In genomic region chr7:133434246-133434865, GRCh38 we compare ENCODE assay signal across 8 cellular contexts.
DNase-seq lines count a peak whose midpoint lies in the region; ATAC-seq and TF ChIP-seq lines count a peak whose summit lies in the region.

No MANE protein-coding gene starts in this region.

- TF ChIP-seq CTCF in Caco-2 (IDR thresholded peaks at IDR 0.05; ENCODE audit: insufficient read depth in 1 of 2, low read depth in 1 of 2, low read length in 1 of 2, severe bottlenecking in 1 of 2, unreplicated experiment in 1 of 2) (peak; percentile 48 to 53), upper lobe of right lung (IDR thresholded peaks at IDR 0.05) (peak; percentile 51)

- H3K36me3 ChIP-seq in Caco-2 (ENCODE audit: control insufficient read depth, insufficient read depth, low read length) (no peaks in the 10 kb centered on the region), upper lobe of right lung (no peaks in the 10 kb centered on the region)

- H3K4me1 Mint-ChIP-seq in Caco-2 (ENCODE audit: low read depth, unreplicated experiment): peaks cover 17% of the 10 kb centered on the region
- H3K4me1 Mint-ChIP-seq in activated CD8-positive, alpha-beta memory T cell treated with anti-CD3 and anti-CD28 coated beads, Interleukin-2, amount 10 ng/mL, durations not matched to agents 7 days and 5 days: no peaks in the 10 kb centered on the region
- no peaks in the 10 kb centered on the region for H3K4me1 Mint-ChIP-seq in activated CD4-positive, alpha-beta T cell treated with anti-CD3 and anti-CD28 coated beads, Interleukin-2, amount 10 ng/mL, durations not matched to agents 24 days and 14 days
- peaks cover 5% of the 10 kb centered on the region for H3K4me1 Mint-ChIP-seq in activated T-cell treated with anti-CD3 and anti-CD28 coated beads, Interleukin-2, amount 50 U/mL, for 24 hours (ENCODE audit: low read depth)

- CTCF ChIA-PET in Caco-2 (lab: Charles Lee): interaction anchor here (0.5 to 1.8 kb wide), 9 partner anchors 10 to 1113 kb away, joined by 3 to 8 read pairs (median 4); partner anchors contain the start of gene CHCHD3
- CTCF ChIA-PET in activated CD8-positive, alpha-beta memory T cell treated with anti-CD3 and anti-CD28 coated beads, Interleukin-2, amount 10 ng/mL, durations not matched to agents 7 days and 5 days (lab: Charles Lee): interaction anchor here (0.9 to 1.5 kb wide), 5 partner anchors 9 to 1116 kb away, joined by 3 to 7 read pairs (median 4); no protein-coding TSS in a partner anchor

- H3K9me3 ChIP-seq in Caco-2 (no peaks in the 10 kb centered on the region), upper lobe of right lung (no peaks in the 10 kb centered on the region)

- no peak overlapping the region for H3K27ac Mint-ChIP-seq in Caco-2 (ENCODE audit: unreplicated experiment)
- H3K27ac Mint-ChIP-seq in activated CD8-positive, alpha-beta memory T cell treated with anti-CD3 and anti-CD28 coated beads, Interleukin-2, amount 10 ng/mL, durations not matched to agents 7 days and 5 days: no peak overlapping the region
- H3K27ac Mint-ChIP-seq in activated CD4-positive, alpha-beta T cell treated with anti-CD3 and anti-CD28 coated beads, Interleukin-2, amount 10 ng/mL, durations not matched to agents 24 days and 14 days: no peak overlapping the region
- no peak overlapping the region for H3K27ac Mint-ChIP-seq in activated T-cell treated with anti-CD3 and anti-CD28 coated beads, Interleukin-2, amount 50 U/mL, for 24 hours

- no peak overlapping the region for H3K4me3 Mint-ChIP-seq in Caco-2 (ENCODE audit: unreplicated experiment)
- no peak overlapping the region for H3K4me3 Mint-ChIP-seq in activated CD8-positive, alpha-beta memory T cell treated with anti-CD3 and anti-CD28 coated beads, Interleukin-2, amount 10 ng/mL, durations not matched to agents 7 days and 5 days
- no peak overlapping the region for H3K4me3 Mint-ChIP-seq in activated CD4-positive, alpha-beta T cell treated with anti-CD3 and anti-CD28 coated beads, Interleukin-2, amount 10 ng/mL, durations not matched to agents 24 days and 14 days
- H3K4me3 Mint-ChIP-seq in activated T-cell treated with anti-CD3 and anti-CD28 coated beads, Interleukin-2, amount 50 U/mL, for 24 hours: no peak overlapping the region

- peaks cover 14% of the 10 kb centered on the region for H3K4me1 ChIP-seq in Caco-2
- peaks cover 5% of the 10 kb centered on the region for H3K4me1 ChIP-seq in upper lobe of right lung

- no peak overlapping the region for H3K4me3 ChIP-seq in Caco-2 (ENCODE audit: low read depth, low read length)
- no peak overlapping the region for H3K4me3 ChIP-seq in upper lobe of right lung

- H3K27ac ChIP-seq in upper lobe of right lung: no peak overlapping the region

- H3K27me3 Mint-ChIP-seq in Caco-2 (ENCODE audit: insufficient read depth, unreplicated experiment): no peaks in the 10 kb centered on the region
- H3K27me3 Mint-ChIP-seq in activated CD8-positive, alpha-beta memory T cell treated with anti-CD3 and anti-CD28 coated beads, Interleukin-2, amount 10 ng/mL, durations not matched to agents 7 days and 5 days: no peaks in the 10 kb centered on the region
- H3K27me3 Mint-ChIP-seq in activated CD4-positive, alpha-beta T cell treated with anti-CD3 and anti-CD28 coated beads, Interleukin-2, amount 10 ng/mL, durations not matched to agents 24 days and 14 days: no peaks in the 10 kb centered on the region
- no peaks in the 10 kb centered on the region for H3K27me3 Mint-ChIP-seq in activated T-cell treated with anti-CD3 and anti-CD28 coated beads, Interleukin-2, amount 50 U/mL, for 24 hours

- no TSS peak for BruUV-seq in Caco-2 (replicated peaks; lab: Mats Ljungman, UMichigan)

- no peaks in the 10 kb centered on the region for H3K9me3 Mint-ChIP-seq in Caco-2 (ENCODE audit: unreplicated experiment)
- no peaks in the 10 kb centered on the region for H3K9me3 Mint-ChIP-seq in activated CD8-positive, alpha-beta memory T cell treated with anti-CD3 and anti-CD28 coated beads, Interleukin-2, amount 10 ng/mL, durations not matched to agents 7 days and 5 days (ENCODE audit: low read depth)
- no peaks in the 10 kb centered on the region for H3K9me3 Mint-ChIP-seq in activated CD4-positive, alpha-beta T cell treated with anti-CD3 and anti-CD28 coated beads, Interleukin-2, amount 10 ng/mL, durations not matched to agents 24 days and 14 days
- H3K9me3 Mint-ChIP-seq in activated T-cell treated with anti-CD3 and anti-CD28 coated beads, Interleukin-2, amount 50 U/mL, for 24 hours: no peaks in the 10 kb centered on the region

- POLR2A ChIA-PET in Caco-2 (lab: Charles Lee): no interaction called here

- peak in 1 of 2 experiments; percentile 31 for DNase-seq in Caco-2
- peak; percentile 7 for DNase-seq in HPDE6-E6E7 (ENCODE audit: extremely low spot score)
- DNase-seq in SKM-1 treated with dmso at 0.1 percent for 144 hours (lab: John Stamatoyannopoulos, UW; ENCODE audit: unreplicated experiment): peak; percentile 10
- peak; percentile 38 for DNase-seq in hepatic stellate cell (ENCODE audit: low spot score)
- DNase-seq in upper lobe of right lung: no peak
- DNase-seq in activated CD8-positive, alpha-beta memory T cell treated with anti-CD3 and anti-CD28 coated beads, Interleukin-2, amount 10 ng/mL, durations not matched to agents 7 days and 5 days: no peak
- DNase-seq in activated CD4-positive, alpha-beta T cell treated with anti-CD3 and anti-CD28 coated beads, Interleukin-2, amount 10 ng/mL, durations not matched to agents 24 days and 14 days: no peak
- DNase-seq in activated T-cell treated with anti-CD3 and anti-CD28 coated beads, Interleukin-2, amount 50 U/mL, for 24 hours: no peak

- intact Hi-C loops in Caco-2 (cut with micrococcal nuclease; ENCODE audit: unreplicated experiment) (loop anchor here (1.0 to 5.0 kb wide), 3 partner anchors 159 to 503 kb away; no protein-coding TSS in a partner anchor), upper lobe of right lung (cut with DNase I) (no loop called here)
- intact Hi-C loops in activated CD4-positive, alpha-beta T cell treated with anti-CD3 and anti-CD28 coated beads, Interleukin-2, amount 10 ng/mL, durations not matched to agents 24 days and 14 days (cut with micrococcal nuclease): loop anchor here (2.0 kb wide), 1 partner anchor 854 kb away; no protein-coding TSS in a partner anchor

- no peak for ATAC-seq in upper lobe of right lung
- ATAC-seq in activated CD8-positive, alpha-beta memory T cell treated with anti-CD3 and anti-CD28 coated beads, Interleukin-2, amount 10 ng/mL, durations not matched to agents 7 days and 5 days: no peak

- no peaks in the 10 kb centered on the region for H3K27me3 ChIP-seq in Caco-2 (replicated peaks; ENCODE audit: control insufficient read depth, insufficient read depth, low read length)
- no peaks in the 10 kb centered on the region for H3K27me3 ChIP-seq in upper lobe of right lung

- H3K36me3 Mint-ChIP-seq in Caco-2 (ENCODE audit: insufficient read depth, unreplicated experiment): peaks cover 6% of the 10 kb centered on the region
- peaks cover 5% of the 10 kb centered on the region for H3K36me3 Mint-ChIP-seq in activated CD8-positive, alpha-beta memory T cell treated with anti-CD3 and anti-CD28 coated beads, Interleukin-2, amount 10 ng/mL, durations not matched to agents 7 days and 5 days
- H3K36me3 Mint-ChIP-seq in activated CD4-positive, alpha-beta T cell treated with anti-CD3 and anti-CD28 coated beads, Interleukin-2, amount 10 ng/mL, durations not matched to agents 24 days and 14 days (ENCODE audit: low read depth): no peaks in the 10 kb centered on the region
- peaks cover 4% of the 10 kb centered on the region for H3K36me3 Mint-ChIP-seq in activated T-cell treated with anti-CD3 and anti-CD28 coated beads, Interleukin-2, amount 50 U/mL, for 24 hours (ENCODE audit: low read depth)

Comparison
In these comparisons a context has a peak if more than half of its experiments do, and no peak if none do; other contexts are left out.
1. DNase-seq: peak in HPDE6-E6E7 (single experiment), SKM-1 treated with dmso at 0.1 percent for 144 hours (single experiment) and hepatic stellate cell (single experiment); none in upper lobe of right lung (single experiment), activated CD8-positive, alpha-beta memory T cell treated with anti-CD3 and anti-CD28 coated beads, Interleukin-2, amount 10 ng/mL, durations not matched to agents 7 days and 5 days (single experiment), activated CD4-positive, alpha-beta T cell treated with anti-CD3 and anti-CD28 coated beads, Interleukin-2, amount 10 ng/mL, durations not matched to agents 24 days and 14 days (single experiment) and activated T-cell treated with anti-CD3 and anti-CD28 coated beads, Interleukin-2, amount 50 U/mL, for 24 hours (single experiment).